Comparison of ENCODE assay signal across 1 cellular context in genomic region chr15:66617137-66618090, GRCh38.
TF ChIP-seq lines count a peak whose summit lies in the region.

No MANE protein-coding gene starts in this region.

TF ChIP-seq in liver, 16 proteins besides CTCF, POLR2A, EP300 and RAD21 (continued from another document):
- TF ChIP-seq MAX (IDR thresholded peaks at IDR 0.05) (peak; percentile 88), REST (IDR thresholded peaks at IDR 0.05) (peak; percentile 27), HNF4A (conservative IDR thresholded peaks at IDR 0.05) (peak in 1 of 2 donors; percentile 44), FOXA1 (IDR thresholded peaks at IDR 0.05) (peak; percentile 81), JUND (IDR thresholded peaks at IDR 0.05) (peak in 1 of 2 donors; percentile 59), NR2F2 (IDR thresholded peaks at IDR 0.05) (peak; percentile 79), TAF1 (conservative IDR thresholded peaks at IDR 0.05) (no peak), EGR1 (IDR thresholded peaks at IDR 0.05; ENCODE audit: low read depth in 2 of 2) (peak; percentile 42 to 56), HNF4G (IDR thresholded peaks at IDR 0.05) (no peak), SP1 (IDR thresholded peaks at IDR 0.05) (peak; percentile 77), YY1 (IDR thresholded peaks at IDR 0.05) (peak; percentile 54)
- TF ChIP-seq, protein P1, sequence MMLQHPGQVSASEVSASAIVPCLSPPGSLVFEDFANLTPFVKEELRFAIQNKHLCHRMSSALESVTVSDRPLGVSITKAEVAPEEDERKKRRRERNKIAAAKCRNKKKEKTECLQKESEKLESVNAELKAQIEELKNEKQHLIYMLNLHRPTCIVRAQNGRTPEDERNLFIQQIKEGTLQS (IDR thresholded peaks at IDR 0.05) = no peak
- TF ChIP-seq, protein P2, sequence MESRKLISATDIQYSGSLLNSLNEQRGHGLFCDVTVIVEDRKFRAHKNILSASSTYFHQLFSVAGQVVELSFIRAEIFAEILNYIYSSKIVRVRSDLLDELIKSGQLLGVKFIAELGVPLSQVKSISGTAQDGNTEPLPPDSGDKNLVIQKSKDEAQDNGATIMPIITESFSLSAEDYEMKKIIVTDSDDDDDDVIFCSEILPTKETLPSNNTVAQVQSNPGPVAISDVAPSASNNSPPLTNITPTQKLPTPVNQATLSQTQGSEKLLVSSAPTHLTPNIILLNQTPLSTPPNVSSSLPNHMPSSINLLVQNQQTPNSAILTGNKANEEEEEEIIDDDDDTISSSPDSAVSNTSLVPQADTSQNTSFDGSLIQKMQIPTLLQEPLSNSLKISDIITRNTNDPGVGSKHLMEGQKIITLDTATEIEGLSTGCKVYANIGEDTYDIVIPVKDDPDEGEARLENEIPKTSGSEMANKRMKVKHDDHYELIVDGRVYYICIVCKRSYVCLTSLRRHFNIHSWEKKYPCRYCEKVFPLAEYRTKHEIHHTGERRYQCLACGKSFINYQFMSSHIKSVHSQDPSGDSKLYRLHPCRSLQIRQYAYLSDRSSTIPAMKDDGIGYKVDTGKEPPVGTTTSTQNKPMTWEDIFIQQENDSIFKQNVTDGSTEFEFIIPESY (IDR thresholded peaks at IDR 0.05) = no peak
